Comparison of ENCODE assay signal across 8 cellular contexts in genomic region chr2:32947076-32947483, GRCh38. TPM values are rescaled to one million over a fixed set of nuclear protein-coding genes. Genes with fewer than 3 reads are reported as not detected.
DNase-seq lines count a peak whose midpoint lies in the region; ATAC-seq lines count a peak whose summit lies in the region.

No MANE protein-coding gene starts in this region.

- peak overlapping the region; percentile 52 for H3K9ac ChIP-seq in iPS-18a (ENCODE audit: low read length)
- peak overlapping the region; percentile 59 to 60 for H3K9ac ChIP-seq in stomach smooth muscle (ENCODE audit: low read length in 2 of 2)

- no peak overlapping the region for H3K27ac Mint-ChIP-seq in activated naive CD8-positive, alpha-beta T cell treated with anti-CD3 and anti-CD28 coated beads, Interleukin-2, amount 50 U/mL, for 24 hours

- DNase-seq in activated T-cell treated with anti-CD3 and anti-CD28 coated beads for 48 hours (ENCODE audit: low read depth) (peak; percentile 6), A172 (ENCODE audit: low spot score) (no peak)
- no peak for DNase-seq in activated T-cell treated with anti-CD3 and anti-CD28 coated beads, Interleukin-2, amount 50 U/mL, for 1 hour
- DNase-seq in activated naive CD8-positive, alpha-beta T cell treated with anti-CD3 and anti-CD28 coated beads, Interleukin-2, amount 50 U/mL, for 24 hours: peak; percentile 4
- DNase-seq in activated CD4-positive, CD25-positive, alpha-beta regulatory T cell treated with anti-CD3 and anti-CD28 coated beads, Interleukin-2, amount 50 U/mL, for 72 hours: no peak

- H3K9me3 ChIP-seq in iPS-18a (ENCODE audit: control insufficient read depth, low read depth, low read length) (no peaks in the 10 kb centered on the region), stomach smooth muscle (ENCODE audit: control insufficient read depth in 2 of 2, low read length in 2 of 2) (no peaks in the 10 kb centered on the region)

- H3K27me3 Mint-ChIP-seq in activated naive CD8-positive, alpha-beta T cell treated with anti-CD3 and anti-CD28 coated beads, Interleukin-2, amount 50 U/mL, for 24 hours: peaks cover 39% of the 10 kb centered on the region

- peaks cover 8% of the 10 kb centered on the region for H3K4me1 ChIP-seq in iPS-18a (ENCODE audit: control insufficient read depth, low read depth, low read length)
- peaks cover 24% of the 10 kb centered on the region for H3K4me1 ChIP-seq in stomach smooth muscle (ENCODE audit: control insufficient read depth, insufficient read depth, low read length)

- no peaks in the 10 kb centered on the region for H3K36me3 Mint-ChIP-seq in activated naive CD8-positive, alpha-beta T cell treated with anti-CD3 and anti-CD28 coated beads, Interleukin-2, amount 50 U/mL, for 24 hours (ENCODE audit: low read depth)

- H3K27me3 ChIP-seq in iPS-18a (ENCODE audit: control insufficient read depth, insufficient read depth, low read length) (peaks cover 10% of the 10 kb centered on the region), stomach smooth muscle (ENCODE audit: control insufficient read depth in 1 of 2, insufficient read depth in 2 of 2, low read length in 2 of 2) (no peaks in the 10 kb centered on the region)

- H3K27ac ChIP-seq in iPS-18a (ENCODE audit: low read length) (no peak overlapping the region), stomach smooth muscle (ENCODE audit: low read length) (peak overlapping the region; percentile 74)

- H3K4me3 ChIP-seq in iPS-18a (ENCODE audit: low read length): peak overlapping the region; percentile 73
- peak overlapping the region; percentile 83 to 85 for H3K4me3 ChIP-seq in stomach smooth muscle (ENCODE audit: low read length in 2 of 2)

- peaks cover 11% of the 10 kb centered on the region for H3K4me1 Mint-ChIP-seq in activated naive CD8-positive, alpha-beta T cell treated with anti-CD3 and anti-CD28 coated beads, Interleukin-2, amount 50 U/mL, for 24 hours

- no peak overlapping the region for H3K4me3 Mint-ChIP-seq in activated naive CD8-positive, alpha-beta T cell treated with anti-CD3 and anti-CD28 coated beads, Interleukin-2, amount 50 U/mL, for 24 hours

- no peaks in the 10 kb centered on the region for H3K9me3 Mint-ChIP-seq in activated naive CD8-positive, alpha-beta T cell treated with anti-CD3 and anti-CD28 coated beads, Interleukin-2, amount 50 U/mL, for 24 hours

- H3K36me3 ChIP-seq in iPS-18a (ENCODE audit: control insufficient read depth, low read depth, low read length): no peaks in the 10 kb centered on the region
- H3K36me3 ChIP-seq in stomach smooth muscle (ENCODE audit: control insufficient read depth in 2 of 2, insufficient read depth in 2 of 2, low read length in 2 of 2): no peaks in the 10 kb centered on the region

- peak; percentile 33 for ATAC-seq in HG03135 (IDR thresholded peaks at IDR 0.05; ENCODE audit: unreplicated experiment)
- ATAC-seq in activated naive CD8-positive, alpha-beta T cell treated with anti-CD3 and anti-CD28 coated beads, Interleukin-2, amount 50 U/mL, for 24 hours: peak; percentile 11

RNA-seq across cellular contexts. Expression of gene LTBP1, which starts 0.3 kb away (rescaled TPM):
- total RNA-seq in A172 (2014; rRNA removed; shearing (Covaris generic)): 12.1 and 14.0 TPM in 2 replicates

Comparison
In these comparisons a context has a peak if more than half of its experiments do, and no peak if none do; other contexts are left out.
1. DNase-seq: peak in activated T-cell treated with anti-CD3 and anti-CD28 coated beads for 48 hours (single experiment) and activated naive CD8-positive, alpha-beta T cell treated with anti-CD3 and anti-CD28 coated beads, Interleukin-2, amount 50 U/mL, for 24 hours (single experiment); none in activated T-cell treated with anti-CD3 and anti-CD28 coated beads, Interleukin-2, amount 50 U/mL, for 1 hour (single experiment), A172 (single experiment) and activated CD4-positive, CD25-positive, alpha-beta regulatory T cell treated with anti-CD3 and anti-CD28 coated beads, Interleukin-2, amount 50 U/mL, for 72 hours (single experiment).